ENCODE assay signal across 10 cellular contexts in genomic region chr2:122748552-122749011, GRCh38.
DNase-seq lines count a peak whose midpoint lies in the region; ATAC-seq and TF ChIP-seq lines count a peak whose summit lies in the region.
"Had no signal": no experiment of that assay in that cellular context is flagged by ENCODE, and none has a peak within 500 bp of the region (broad histone marks: within the 10 kb centered on the region; RNA-seq: fewer than 3 reads in every experiment).

No MANE protein-coding gene starts in this region.

- no peak for TF ChIP-seq POLR2A in GM18505 (IDR thresholded peaks at IDR 0.05; ENCODE audit: borderline replicate concordance, extremely low read depth, insufficient read depth, insufficient read length)

- TF ChIP-seq CTCF in VCaP (conservative IDR thresholded peaks at IDR 0.05) (peak; percentile 20), GM20000 (IDR thresholded peaks at IDR 0.05; ENCODE audit: extremely low read depth, missing control alignments) (no peak)

- peak; percentile 1 for DNase-seq in COR-L47 (lab: John Stamatoyannopoulos, UW)
- DNase-seq in HT-29 (ENCODE audit: low spot score) = peak; percentile 22
- peak; percentile 76 for DNase-seq in iris pigment epithelial cell (ENCODE audit: low read depth)
- no peak for DNase-seq in GM20000 (ENCODE audit: low spot score)
- no peak for DNase-seq in DMS 273 (lab: John Stamatoyannopoulos, UW; ENCODE audit: unreplicated experiment)
- DNase-seq: MG63; stimulated activated naive CD8-positive, alpha-beta T cell treated with anti-CD3 and anti-CD28 coated beads, Interleukin-15, amount 100 ng/mL, for 72 hours had no signal

- ATAC-seq in GM18505 (IDR thresholded peaks at IDR 0.05; ENCODE audit: unreplicated experiment) (no peak), HG03108 (IDR thresholded peaks at IDR 0.05; ENCODE audit: unreplicated experiment) (no peak)
- ATAC-seq: stimulated activated naive CD8-positive, alpha-beta T cell treated with anti-CD3 and anti-CD28 coated beads, Interleukin-15, amount 100 ng/mL, for 72 hours had no signal

- H3K27ac ChIP-seq in VCaP = no peak overlapping the region

Comparison
In these comparisons a context has a peak if more than half of its experiments do, and no peak if none do; other contexts are left out.
1. DNase-seq: peak in COR-L47 (single experiment), HT-29 (single experiment) and iris pigment epithelial cell (single experiment); none in GM20000 (single experiment) and DMS 273 (single experiment).